8 cellular contexts compared by ENCODE assay signal in genomic region chr15:76058714-76059319, GRCh38. TPM values are rescaled to one million over a fixed set of nuclear protein-coding genes. Genes with fewer than 3 reads are reported as not detected.
DNase-seq lines count a peak whose midpoint lies in the region; ATAC-seq and TF ChIP-seq lines count a peak whose summit lies in the region.

No MANE protein-coding gene starts in this region.

- DNase-seq in AG10803 (ENCODE audit: low read depth) (no peak), Peyer's patch (no peak), cerebellar nuclear complex (lab: John Stamatoyannopoulos, UW) (peak; percentile 39 to 64), lower lobe of right lung (no peak)

- peak; percentile 29 for ATAC-seq in GM18502 (IDR thresholded peaks at IDR 0.05; ENCODE audit: poor library complexity, unreplicated experiment)
- peak; percentile 24 to 44 for ATAC-seq in lower lobe of right lung
- no peak for ATAC-seq in GM21528 (IDR thresholded peaks at IDR 0.05; ENCODE audit: low FRiP score, unreplicated experiment)
- no peak for ATAC-seq in GM18867 (IDR thresholded peaks at IDR 0.05; ENCODE audit: unreplicated experiment)

- H3K27ac ChIP-seq in Peyer's patch (no peak overlapping the region), lower lobe of right lung (no peak overlapping the region), subcutaneous abdominal adipose tissue (ENCODE audit: low read depth, low read length) (no peak overlapping the region)

- H3K4me1 ChIP-seq in Peyer's patch (peaks cover 0 to 9% (median 3%) of the 10 kb centered on the region in 4 donors), lower lobe of right lung (peaks cover 28% of the 10 kb centered on the region), subcutaneous abdominal adipose tissue (ENCODE audit: control insufficient read depth in 5 of 5, insufficient read depth in 5 of 5, low read length in 5 of 5) (peaks cover 0 to 22% (median 19%) of the 10 kb centered on the region in 5 donors)

- TF ChIP-seq CTCF in AG10803 (conservative IDR thresholded peaks at IDR 0.05; ENCODE audit: low read length) (no peak), Peyer's patch (IDR thresholded peaks at IDR 0.05) (peak in 1 of 6 experiments; percentile 2), lower lobe of right lung (IDR thresholded peaks at IDR 0.05) (no peak)

- H3K36me3 ChIP-seq in Peyer's patch (no peaks in the 10 kb centered on the region), lower lobe of right lung (no peaks in the 10 kb centered on the region), subcutaneous abdominal adipose tissue (ENCODE audit: control insufficient read depth in 5 of 5, insufficient read depth in 5 of 5, low read length in 5 of 5) (no peaks in the 10 kb centered on the region)

- H3K9ac ChIP-seq in subcutaneous abdominal adipose tissue (ENCODE audit: low read length in 5 of 5), result peak overlapping the region in 1 of 5 donors; percentile 31

- peak overlapping the region; percentile 57 for H3K4me3 ChIP-seq in AG10803 (ENCODE audit: low read length)
- peak overlapping the region; percentile 39 to 71 (median 62) for H3K4me3 ChIP-seq in Peyer's patch
- peak overlapping the region; percentile 68 for H3K4me3 ChIP-seq in lower lobe of right lung
- peak overlapping the region; percentile 48 to 75 (median 62) for H3K4me3 ChIP-seq in subcutaneous abdominal adipose tissue (ENCODE audit: low read depth in 1 of 5, low read length in 5 of 5)

- no peak for TF ChIP-seq POLR2A in Peyer's patch (IDR thresholded peaks at IDR 0.05)

- no peaks in the 10 kb centered on the region for H3K9me3 ChIP-seq in Peyer's patch
- H3K9me3 ChIP-seq in lower lobe of right lung, result no peaks in the 10 kb centered on the region
- H3K9me3 ChIP-seq in subcutaneous abdominal adipose tissue (ENCODE audit: control insufficient read depth in 5 of 5, low read length in 5 of 5), result no peaks in the 10 kb centered on the region

- intact Hi-C loops in lower lobe of right lung (cut with DNase I), result no loop called here

- H3K27me3 ChIP-seq in Peyer's patch, result no peaks in the 10 kb centered on the region
- peaks cover 26% of the 10 kb centered on the region for H3K27me3 ChIP-seq in lower lobe of right lung (ENCODE audit: low read depth)
- H3K27me3 ChIP-seq in subcutaneous abdominal adipose tissue (ENCODE audit: control insufficient read depth in 5 of 5, insufficient read depth in 4 of 5, low read length in 5 of 5), result peaks cover 4 to 33% (median 16%) of the 10 kb centered on the region in 5 donors

RNA-seq across cellular contexts. Expression of gene TMEM266, which starts 1.0 kb away (rescaled TPM):
- total RNA-seq in Peyer's patch (not detected), lower lobe of right lung (1.4 TPM)

RNA-seq across cellular contexts. Expression of gene NRG4, which starts 46.6 kb away (rescaled TPM):
- total RNA-seq in Peyer's patch (not detected), lower lobe of right lung (2.2 TPM)

Comparison
In these comparisons a context has a peak if more than half of its experiments do, and no peak if none do; other contexts are left out.
1. DNase-seq: peak in cerebellar nuclear complex (2 of 2); none in AG10803 (single experiment), Peyer's patch (0 of 3) and lower lobe of right lung (single experiment).
2. ATAC-seq: peak in GM18502 (single experiment) and lower lobe of right lung (2 of 2); none in GM21528 (single experiment) and GM18867 (single experiment).
3. Peak in every context shown above with its lines, with median percentiles within 50 percentile points of each other: H3K4me3 ChIP-seq.